17 cellular contexts compared by ENCODE assay signal in genomic region chr1:241457421-241457820, GRCh38.
DNase-seq lines count a peak whose midpoint lies in the region; ATAC-seq and TF ChIP-seq lines count a peak whose summit lies in the region.
"Had no signal": no experiment of that assay in that cellular context is flagged by ENCODE, and none has a peak within 500 bp of the region (broad histone marks: within the 10 kb centered on the region; RNA-seq: fewer than 3 reads in every experiment).

No MANE protein-coding gene starts in this region.

- H3K27ac ChIP-seq in GM23338 (ENCODE audit: low read depth) (no peak overlapping the region), neural progenitor cell (no peak overlapping the region), tibial artery (no peak overlapping the region)
- H3K27ac ChIP-seq: BLaER1 treated with 17β-estradiol and CSF1 and Interleukin-3, amounts not matched to agents 10 nM and 100 nM; HL-60 had no signal

- H3K27me3 ChIP-seq in GM23338 (ENCODE audit: insufficient read depth) (peaks cover 32% of the 10 kb centered on the region), neural progenitor cell (no peaks in the 10 kb centered on the region), tibial artery (no peaks in the 10 kb centered on the region)
- H3K27me3 ChIP-seq: BLaER1 treated with 17β-estradiol and CSF1 and Interleukin-3, amounts not matched to agents 10 nM and 100 nM had no signal

- no peaks in the 10 kb centered on the region for H3K9me3 ChIP-seq in neural progenitor cell (ENCODE audit: low read depth)
- H3K9me3 ChIP-seq in tibial artery, result no peaks in the 10 kb centered on the region
- H3K9me3 ChIP-seq: BLaER1 treated with 17β-estradiol and CSF1 and Interleukin-3, amounts not matched to agents 10 nM and 100 nM; HAP-1 had no signal

- ATAC-seq in GM23338, result peak; percentile 65
- ATAC-seq in WTC11, result peak; percentile 60
- no peak for ATAC-seq in HG03571 (IDR thresholded peaks at IDR 0.05; ENCODE audit: unreplicated experiment)
- no peak for ATAC-seq in left lobe of liver

- H3K36me3 ChIP-seq in GM23338 (ENCODE audit: insufficient read depth) (no peaks in the 10 kb centered on the region), neural progenitor cell (no peaks in the 10 kb centered on the region), tibial artery (no peaks in the 10 kb centered on the region)
- H3K36me3 ChIP-seq: BLaER1 treated with 17β-estradiol and CSF1 and Interleukin-3, amounts not matched to agents 10 nM and 100 nM; HAP-1 had no signal

- H3K27ac Mint-ChIP-seq in GM23338 (no peak overlapping the region), WTC11 (no peak overlapping the region), neural progenitor cell (no peak overlapping the region)
- H3K27ac Mint-ChIP-seq: CD4-positive, CD25-positive, alpha-beta regulatory T cell; HFFc6 had no signal

- TF ChIP-seq CTCF in GM23338 (conservative IDR thresholded peaks at IDR 0.05; ENCODE audit: low read depth in 2 of 2) (no peak), WTC11 (IDR thresholded peaks at IDR 0.05) (no peak), neural progenitor cell (IDR thresholded peaks at IDR 0.05) (no peak), tibial artery (IDR thresholded peaks at IDR 0.05) (no peak)

- no peaks in the 10 kb centered on the region for H3F3A ChIP-seq in GM23338 (replicated peaks; ENCODE audit: low read depth)
- H3F3A ChIP-seq in neural progenitor cell (ENCODE audit: low read depth), result no peaks in the 10 kb centered on the region

- H3K4me3 ChIP-seq in GM23338 (no peak overlapping the region), neural progenitor cell (no peak overlapping the region), tibial artery (no peak overlapping the region)
- H3K4me3 ChIP-seq: BLaER1 treated with 17β-estradiol and CSF1 and Interleukin-3, amounts not matched to agents 10 nM and 100 nM; HAP-1 had no signal

- H3K79me2 ChIP-seq in GM23338 (replicated peaks; ENCODE audit: insufficient read depth) (no peaks in the 10 kb centered on the region), neural progenitor cell (ENCODE audit: low read depth) (no peaks in the 10 kb centered on the region)

- intact Hi-C loops in tibial artery (cut with DNase I; ENCODE audit: low total_unique reads), result no loop called here

- DNase-seq in GM23338 (ENCODE audit: low spot score) (peak; percentile 72), WTC11 (ENCODE audit: low spot score) (no peak), iPS DF 19.7 (ENCODE audit: low read depth, low spot score) (peak; percentile 20), neural progenitor cell (ENCODE audit: low spot score) (peak; percentile 8), left lobe of liver (ENCODE audit: low spot score) (no peak), tibial artery (no peak)
- DNase-seq: 8988T; ACHN; CD4-positive, CD25-positive, alpha-beta regulatory T cell; DMS53; HFFc6; IMR-90; KBM-7 had no signal

- no peak overlapping the region for H3K4me3 Mint-ChIP-seq in GM23338
- H3K4me3 Mint-ChIP-seq in WTC11, result no peak overlapping the region
- H3K4me3 Mint-ChIP-seq in neural progenitor cell, result no peak overlapping the region
- H3K4me3 Mint-ChIP-seq: CD4-positive, CD25-positive, alpha-beta regulatory T cell; HFFc6 had no signal

- POLR2A ChIA-PET in WTC11 (lab: Charles Lee), result no interaction called here

- no peak overlapping the region for H2AFZ ChIP-seq in GM23338
- no peak overlapping the region for H2AFZ ChIP-seq in neural progenitor cell (replicated peaks)

- H3K9me2 ChIP-seq in GM23338 (ENCODE audit: insufficient read depth), result 0 out of 2 replicates have a peak, but pooled peaks cover 12% of the 10 kb centered on the region

- H3K4me1 ChIP-seq in GM23338 (ENCODE audit: insufficient read depth) (no peaks in the 10 kb centered on the region), neural progenitor cell (no peaks in the 10 kb centered on the region), tibial artery (no peaks in the 10 kb centered on the region)
- H3K4me1 ChIP-seq: BLaER1 treated with 17β-estradiol and CSF1 and Interleukin-3, amounts not matched to agents 10 nM and 100 nM; HAP-1 had no signal

- H3K9me3 Mint-ChIP-seq in GM23338 (no peaks in the 10 kb centered on the region), WTC11 (peaks cover 4% of the 10 kb centered on the region; the same call in 1 of the 2 replicates), neural progenitor cell (no peaks in the 10 kb centered on the region)
- H3K9me3 Mint-ChIP-seq: HFFc6 had no signal

- CTCF ChIA-PET in WTC11 (lab: Charles Lee), result interaction anchor here (1.3 kb wide), 1 partner anchor 569 kb away, joined by 4 read pairs; no protein-coding TSS in a partner anchor

- H4K20me1 ChIP-seq in GM23338 (replicated peaks; ENCODE audit: insufficient read depth) (no peaks in the 10 kb centered on the region), neural progenitor cell (ENCODE audit: low read depth) (no peaks in the 10 kb centered on the region)
- H4K20me1 ChIP-seq: BLaER1 treated with 17β-estradiol and CSF1 and Interleukin-3, amounts not matched to agents 10 nM and 100 nM had no signal

- H3K9ac ChIP-seq in neural progenitor cell, result no peak overlapping the region
- H3K9ac ChIP-seq: BLaER1 treated with 17β-estradiol and CSF1 and Interleukin-3, amounts not matched to agents 10 nM and 100 nM had no signal

- H3K4me1 Mint-ChIP-seq in GM23338 (0 out of 3 replicates have a peak, but pooled peaks cover 3% of the 10 kb centered on the region), WTC11 (peaks cover 7% of the 10 kb centered on the region; the same call in 1 of the 2 replicates), neural progenitor cell (peaks cover 4% of the 10 kb centered on the region)
- H3K4me1 Mint-ChIP-seq: CD4-positive, CD25-positive, alpha-beta regulatory T cell had no signal

- H3K27me3 Mint-ChIP-seq in GM23338 (ENCODE audit: insufficient read depth, low read depth, poor library complexity) (peaks cover 9% of the 10 kb centered on the region), WTC11 (ENCODE audit: low read depth) (peaks cover 52% of the 10 kb centered on the region), neural progenitor cell (ENCODE audit: insufficient read depth, low read depth) (peaks cover 6% of the 10 kb centered on the region)
- H3K27me3 Mint-ChIP-seq: CD4-positive, CD25-positive, alpha-beta regulatory T cell had no signal

- no peak overlapping the region for H3K4me2 ChIP-seq in GM23338
- no peak overlapping the region for H3K4me2 ChIP-seq in neural progenitor cell
- H3K4me2 ChIP-seq: BLaER1 treated with 17β-estradiol and CSF1 and Interleukin-3, amounts not matched to agents 10 nM and 100 nM had no signal

- H3K36me3 Mint-ChIP-seq in GM23338 (ENCODE audit: low read depth) (no peaks in the 10 kb centered on the region), WTC11 (no peaks in the 10 kb centered on the region), neural progenitor cell (no peaks in the 10 kb centered on the region)
- H3K36me3 Mint-ChIP-seq: CD4-positive, CD25-positive, alpha-beta regulatory T cell had no signal

TF ChIP-seq in GM23338, 12 proteins besides CTCF, POLR2A, EP300 and RAD21 (continues in another document):
- no peak for TF ChIP-seq JUNB (IDR thresholded peaks at IDR 0.05; ENCODE audit: unreplicated experiment)
- TF ChIP-seq REST (IDR thresholded peaks at IDR 0.05; ENCODE audit: unreplicated experiment), result no peak

TF ChIP-seq in WTC11, 78 proteins besides CTCF, POLR2A, EP300 and RAD21:
- TF ChIP-seq SOX15 (CRISPR knock-in tag; IDR thresholded peaks at IDR 0.05) (no peak), ARID4B (CRISPR knock-in tag; IDR thresholded peaks at IDR 0.05; ENCODE audit: borderline replicate concordance) (no peak), SMAD4 (CRISPR knock-in tag; IDR thresholded peaks at IDR 0.05) (no peak), ZNF423 (CRISPR knock-in tag; IDR thresholded peaks at IDR 0.05) (no peak), SP1 (CRISPR knock-in tag; conservative IDR thresholded peaks at IDR 0.05) (no peak), HMGA2 (CRISPR knock-in tag; IDR thresholded peaks at IDR 0.05) (no peak), NFATC4 (CRISPR knock-in tag; IDR thresholded peaks at IDR 0.05) (no peak)
TF ChIP-seq in WTC11: peak in this region for 0.

Comparison
In these comparisons a context has a peak if more than half of its experiments do, and no peak if none do; other contexts are left out.
1. ATAC-seq: peak in GM23338 (single experiment) and WTC11 (single experiment); none in HG03571 (single experiment) and left lobe of liver (single experiment).
2. DNase-seq: peak in GM23338 (single experiment), iPS DF 19.7 (single experiment) and neural progenitor cell (single experiment); none in WTC11 (single experiment), left lobe of liver (single experiment) and tibial artery (0 of 2).